In genomic region chr2:239824051-239824694, GRCh38 we compare ENCODE assay signal across 8 cellular contexts.
DNase-seq lines count a peak whose midpoint lies in the region; ATAC-seq and TF ChIP-seq lines count a peak whose summit lies in the region.

No MANE protein-coding gene starts in this region.

- no peaks in the 10 kb centered on the region for H3K9me3 ChIP-seq in MM.1S (replicated peaks; ENCODE audit: insufficient read depth, low read length)

- no peak overlapping the region for H3K9ac ChIP-seq in MM.1S (ENCODE audit: low read length)

- ATAC-seq in GM18907 (IDR thresholded peaks at IDR 0.05; ENCODE audit: unreplicated experiment) (no peak), HG03565 (IDR thresholded peaks at IDR 0.05; ENCODE audit: unreplicated experiment) (no peak), HG03025 (IDR thresholded peaks at IDR 0.05; ENCODE audit: low FRiP score, unreplicated experiment) (no peak)

- H3K36me3 ChIP-seq in MM.1S (replicated peaks; ENCODE audit: insufficient read depth, low read length), result no peaks in the 10 kb centered on the region

- DNase-seq in DMS 273 treated with DMSO at 0.1 percent for 48 hours (lab: John Stamatoyannopoulos, UW) (peak; percentile 18), MM.1S (peak; percentile 81), astrocyte of the hippocampus (ENCODE audit: low read depth, low spot score) (peak; percentile 24), mesenteric fat pad (ENCODE audit: low spot score) (peak; percentile 28), DMS114 treated with DMSO at 0.1 percent for 48 hours (lab: John Stamatoyannopoulos, UW; ENCODE audit: unreplicated experiment) (no peak)

- peak overlapping the region; percentile 27; the same call in 1 of the 2 replicates for H3K4me2 ChIP-seq in MM.1S (ENCODE audit: low read depth, low read length)

- peak; percentile 47 for TF ChIP-seq CTCF in MM.1S (IDR thresholded peaks at IDR 0.05; ENCODE audit: low read length)

- no peaks in the 10 kb centered on the region for H3K27me3 ChIP-seq in MM.1S (replicated peaks; ENCODE audit: insufficient read depth, low read length)

- H3F3A ChIP-seq in MM.1S (ENCODE audit: insufficient read depth, low read length), result no peaks in the 10 kb centered on the region

- no peaks in the 10 kb centered on the region for H3K9me2 ChIP-seq in MM.1S (replicated peaks; ENCODE audit: insufficient read depth, low read length)

- H3K4me1 ChIP-seq in MM.1S (ENCODE audit: low read length), result peaks cover 8% of the 10 kb centered on the region; the same call in 1 of the 2 replicates

- no peaks in the 10 kb centered on the region for H3K79me2 ChIP-seq in MM.1S (ENCODE audit: low read length)

- H3K4me3 ChIP-seq in MM.1S (ENCODE audit: low read length), result no peak overlapping the region

- no peaks in the 10 kb centered on the region for H4K20me1 ChIP-seq in MM.1S (ENCODE audit: insufficient read depth, low read length)

- no peak overlapping the region for H2AFZ ChIP-seq in MM.1S (ENCODE audit: low read length)

- no peak overlapping the region for H3K27ac ChIP-seq in MM.1S (ENCODE audit: low read length)
